In the genomic region with DNA sequence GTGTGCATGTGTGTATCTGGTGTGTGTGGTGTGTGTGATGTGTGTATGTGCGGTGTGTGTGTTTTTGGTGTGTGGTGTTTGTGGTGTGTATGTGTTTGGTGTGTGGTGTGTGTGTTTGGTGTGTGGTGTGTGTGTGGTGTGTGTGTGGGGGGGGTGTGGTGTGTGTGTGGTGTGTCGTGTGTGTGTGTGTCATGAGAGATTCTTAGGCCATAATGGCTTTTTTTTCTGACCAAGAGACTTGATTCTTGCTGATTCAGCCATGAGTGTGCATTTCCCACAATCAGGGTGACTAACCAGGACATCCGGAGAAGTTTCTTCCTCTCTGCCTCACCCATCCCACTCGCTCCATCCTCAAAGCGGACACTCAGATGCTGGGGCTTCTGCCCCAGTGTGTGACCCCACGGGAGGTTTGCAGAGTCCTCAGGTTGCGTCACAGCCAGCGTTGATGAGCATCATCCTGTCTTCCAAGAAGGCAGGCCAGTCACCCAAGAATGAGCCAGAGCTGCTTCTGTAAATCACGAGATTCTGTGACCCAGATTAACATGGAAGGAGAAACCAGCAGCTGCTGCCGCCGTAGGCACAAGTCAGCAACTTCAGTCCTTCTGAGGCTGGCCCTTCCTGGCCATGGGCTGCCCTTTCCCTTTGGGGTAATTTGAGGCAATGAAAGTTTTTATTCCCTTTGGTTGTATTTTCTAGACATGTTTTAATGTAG, we compare ENCODE assay signal across 1 cellular context.
TF ChIP-seq lines count a peak whose summit lies in the region.

No MANE protein-coding gene starts in this region.

TF ChIP-seq in K562, 482 proteins besides CTCF, POLR2A, EP300 and RAD21 (continued from another document and continues in another):
- TF ChIP-seq, protein P1, sequence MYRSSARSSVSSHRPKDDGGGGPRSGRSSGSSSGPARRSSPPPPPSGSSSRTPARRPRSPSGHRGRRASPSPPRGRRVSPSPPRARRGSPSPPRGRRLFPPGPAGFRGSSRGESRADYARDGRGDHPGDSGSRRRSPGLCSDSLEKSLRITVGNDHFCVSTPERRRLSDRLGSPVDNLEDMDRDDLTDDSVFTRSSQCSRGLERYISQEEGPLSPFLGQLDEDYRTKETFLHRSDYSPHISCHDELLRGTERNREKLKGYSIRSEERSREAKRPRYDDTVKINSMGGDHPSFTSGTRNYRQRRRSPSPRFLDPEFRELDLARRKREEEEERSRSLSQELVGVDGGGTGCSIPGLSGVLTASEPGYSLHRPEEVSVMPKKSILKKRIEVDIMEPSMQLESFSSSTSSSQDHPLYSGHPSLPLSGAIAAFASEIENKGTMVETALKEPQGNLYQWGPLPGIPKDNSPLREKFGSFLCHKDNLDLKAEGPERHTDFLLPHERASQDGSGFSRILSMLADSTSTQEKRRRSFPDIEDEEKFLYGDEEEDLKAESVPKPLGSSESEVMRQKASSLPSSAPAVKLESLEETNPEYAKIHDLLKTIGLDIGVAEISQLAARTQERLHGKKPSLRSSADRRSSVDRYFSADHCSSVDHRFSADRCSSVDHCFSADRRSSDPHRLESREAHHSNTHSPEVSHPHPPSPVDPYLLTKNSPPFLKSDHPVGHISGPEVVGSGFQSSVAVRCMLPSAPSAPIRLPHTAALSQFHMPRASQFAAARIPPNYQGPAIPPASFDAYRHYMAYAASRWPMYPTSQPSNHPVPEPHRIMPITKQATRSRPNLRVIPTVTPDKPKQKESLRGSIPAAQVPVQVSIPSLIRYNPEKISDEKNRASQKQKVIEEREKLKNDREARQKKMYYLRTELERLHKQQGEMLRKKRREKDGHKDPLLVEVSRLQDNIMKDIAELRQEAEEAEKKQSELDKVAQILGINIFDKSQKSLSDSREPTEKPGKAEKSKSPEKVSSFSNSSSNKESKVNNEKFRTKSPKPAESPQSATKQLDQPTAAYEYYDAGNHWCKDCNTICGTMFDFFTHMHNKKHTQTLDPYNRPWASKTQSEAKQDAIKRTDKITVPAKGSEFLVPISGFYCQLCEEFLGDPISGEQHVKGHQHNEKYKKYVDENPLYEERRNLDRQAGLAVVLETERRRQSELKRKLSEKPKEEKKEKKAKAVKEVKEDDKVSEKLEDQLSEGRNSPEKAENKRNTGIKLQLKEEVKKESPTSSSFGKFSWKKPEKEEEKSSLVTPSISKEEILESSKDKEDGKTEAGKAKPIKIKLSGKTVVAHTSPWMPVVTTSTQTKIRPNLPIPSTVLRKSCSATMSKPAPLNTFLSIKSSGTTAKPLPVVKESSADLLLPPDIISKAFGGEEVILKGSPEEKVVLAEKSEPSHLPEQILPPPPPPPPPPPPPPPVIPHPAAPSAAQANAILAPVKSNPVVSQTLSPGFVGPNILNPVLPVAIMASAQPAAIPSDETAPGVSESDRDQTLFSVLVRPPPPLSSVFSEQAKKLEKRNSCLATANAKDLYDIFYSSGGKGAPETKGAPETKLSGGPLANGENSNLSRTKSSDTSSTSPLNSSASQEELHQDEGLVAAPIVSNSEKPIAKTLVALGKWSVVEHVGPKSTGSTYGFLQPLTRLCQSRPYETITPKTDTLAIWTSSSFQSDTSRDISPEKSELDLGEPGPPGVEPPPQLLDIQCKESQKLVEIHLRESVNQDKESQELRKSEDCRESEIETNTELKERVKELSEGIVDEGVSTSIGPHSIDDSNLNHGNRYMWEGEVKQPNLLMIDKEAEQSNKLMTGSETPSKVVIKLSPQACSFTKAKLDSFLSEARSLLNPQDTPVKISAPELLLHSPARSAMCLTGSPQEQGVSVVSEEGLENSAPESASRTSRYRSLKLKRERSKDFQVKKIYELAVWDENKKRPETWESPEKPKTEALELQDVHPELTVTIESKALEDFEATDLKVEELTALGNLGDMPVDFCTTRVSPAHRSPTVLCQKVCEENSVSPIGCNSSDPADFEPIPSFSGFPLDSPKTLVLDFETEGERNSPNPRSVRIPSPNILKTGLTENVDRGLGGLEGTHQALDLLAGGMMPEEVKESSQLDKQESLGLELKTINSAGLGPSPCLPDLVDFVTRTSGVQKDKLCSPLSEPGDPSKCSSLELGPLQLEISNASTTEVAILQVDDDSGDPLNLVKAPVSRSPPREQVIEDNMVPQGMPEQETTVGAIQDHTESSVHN (IDR thresholded peaks at IDR 0.05; ENCODE audit: borderline replicate concordance in 1 of 2, low read depth in 1 of 2) = peak in 1 of 2 experiments; percentile 94; a peak in 2 of 4 replicates
- TF ChIP-seq, protein P2, sequence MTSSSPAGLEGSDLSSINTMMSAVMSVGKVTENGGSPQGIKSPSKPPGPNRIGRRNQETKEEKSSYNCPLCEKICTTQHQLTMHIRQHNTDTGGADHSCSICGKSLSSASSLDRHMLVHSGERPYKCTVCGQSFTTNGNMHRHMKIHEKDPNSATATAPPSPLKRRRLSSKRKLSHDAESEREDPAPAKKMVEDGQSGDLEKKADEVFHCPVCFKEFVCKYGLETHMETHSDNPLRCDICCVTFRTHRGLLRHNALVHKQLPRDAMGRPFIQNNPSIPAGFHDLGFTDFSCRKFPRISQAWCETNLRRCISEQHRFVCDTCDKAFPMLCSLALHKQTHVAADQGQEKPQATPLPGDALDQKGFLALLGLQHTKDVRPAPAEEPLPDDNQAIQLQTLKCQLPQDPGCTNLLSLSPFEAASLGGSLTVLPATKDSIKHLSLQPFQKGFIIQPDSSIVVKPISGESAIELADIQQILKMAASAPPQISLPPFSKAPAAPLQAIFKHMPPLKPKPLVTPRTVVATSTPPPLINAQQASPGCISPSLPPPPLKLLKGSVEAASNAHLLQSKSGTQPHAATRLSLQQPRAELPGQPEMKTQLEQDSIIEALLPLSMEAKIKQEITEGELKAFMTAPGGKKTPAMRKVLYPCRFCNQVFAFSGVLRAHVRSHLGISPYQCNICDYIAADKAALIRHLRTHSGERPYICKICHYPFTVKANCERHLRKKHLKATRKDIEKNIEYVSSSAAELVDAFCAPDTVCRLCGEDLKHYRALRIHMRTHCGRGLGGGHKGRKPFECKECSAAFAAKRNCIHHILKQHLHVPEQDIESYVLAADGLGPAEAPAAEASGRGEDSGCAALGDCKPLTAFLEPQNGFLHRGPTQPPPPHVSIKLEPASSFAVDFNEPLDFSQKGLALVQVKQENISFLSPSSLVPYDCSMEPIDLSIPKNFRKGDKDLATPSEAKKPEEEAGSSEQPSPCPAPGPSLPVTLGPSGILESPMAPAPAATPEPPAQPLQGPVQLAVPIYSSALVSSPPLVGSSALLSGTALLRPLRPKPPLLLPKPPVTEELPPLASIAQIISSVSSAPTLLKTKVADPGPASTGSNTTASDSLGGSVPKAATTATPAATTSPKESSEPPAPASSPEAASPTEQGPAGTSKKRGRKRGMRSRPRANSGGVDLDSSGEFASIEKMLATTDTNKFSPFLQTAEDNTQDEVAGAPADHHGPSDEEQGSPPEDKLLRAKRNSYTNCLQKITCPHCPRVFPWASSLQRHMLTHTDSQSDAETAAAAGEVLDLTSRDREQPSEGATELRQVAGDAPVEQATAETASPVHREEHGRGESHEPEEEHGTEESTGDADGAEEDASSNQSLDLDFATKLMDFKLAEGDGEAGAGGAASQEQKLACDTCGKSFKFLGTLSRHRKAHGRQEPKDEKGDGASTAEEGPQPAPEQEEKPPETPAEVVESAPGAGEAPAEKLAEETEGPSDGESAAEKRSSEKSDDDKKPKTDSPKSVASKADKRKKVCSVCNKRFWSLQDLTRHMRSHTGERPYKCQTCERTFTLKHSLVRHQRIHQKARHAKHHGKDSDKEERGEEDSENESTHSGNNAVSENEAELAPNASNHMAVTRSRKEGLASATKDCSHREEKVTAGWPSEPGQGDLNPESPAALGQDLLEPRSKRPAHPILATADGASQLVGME (CRISPR knock-in tag; IDR thresholded peaks at IDR 0.05) = no peak
- TF ChIP-seq SMAD4 (CRISPR knock-in tag; conservative IDR thresholded peaks at IDR 0.05) = 0 out of 2 replicates have a peak, but pooled peaks have one; percentile 55
- TF ChIP-seq ZC3H4 (CRISPR knock-in tag; IDR thresholded peaks at IDR 0.05; ENCODE audit: borderline replicate concordance) = no peak
- TF ChIP-seq, protein P3, sequence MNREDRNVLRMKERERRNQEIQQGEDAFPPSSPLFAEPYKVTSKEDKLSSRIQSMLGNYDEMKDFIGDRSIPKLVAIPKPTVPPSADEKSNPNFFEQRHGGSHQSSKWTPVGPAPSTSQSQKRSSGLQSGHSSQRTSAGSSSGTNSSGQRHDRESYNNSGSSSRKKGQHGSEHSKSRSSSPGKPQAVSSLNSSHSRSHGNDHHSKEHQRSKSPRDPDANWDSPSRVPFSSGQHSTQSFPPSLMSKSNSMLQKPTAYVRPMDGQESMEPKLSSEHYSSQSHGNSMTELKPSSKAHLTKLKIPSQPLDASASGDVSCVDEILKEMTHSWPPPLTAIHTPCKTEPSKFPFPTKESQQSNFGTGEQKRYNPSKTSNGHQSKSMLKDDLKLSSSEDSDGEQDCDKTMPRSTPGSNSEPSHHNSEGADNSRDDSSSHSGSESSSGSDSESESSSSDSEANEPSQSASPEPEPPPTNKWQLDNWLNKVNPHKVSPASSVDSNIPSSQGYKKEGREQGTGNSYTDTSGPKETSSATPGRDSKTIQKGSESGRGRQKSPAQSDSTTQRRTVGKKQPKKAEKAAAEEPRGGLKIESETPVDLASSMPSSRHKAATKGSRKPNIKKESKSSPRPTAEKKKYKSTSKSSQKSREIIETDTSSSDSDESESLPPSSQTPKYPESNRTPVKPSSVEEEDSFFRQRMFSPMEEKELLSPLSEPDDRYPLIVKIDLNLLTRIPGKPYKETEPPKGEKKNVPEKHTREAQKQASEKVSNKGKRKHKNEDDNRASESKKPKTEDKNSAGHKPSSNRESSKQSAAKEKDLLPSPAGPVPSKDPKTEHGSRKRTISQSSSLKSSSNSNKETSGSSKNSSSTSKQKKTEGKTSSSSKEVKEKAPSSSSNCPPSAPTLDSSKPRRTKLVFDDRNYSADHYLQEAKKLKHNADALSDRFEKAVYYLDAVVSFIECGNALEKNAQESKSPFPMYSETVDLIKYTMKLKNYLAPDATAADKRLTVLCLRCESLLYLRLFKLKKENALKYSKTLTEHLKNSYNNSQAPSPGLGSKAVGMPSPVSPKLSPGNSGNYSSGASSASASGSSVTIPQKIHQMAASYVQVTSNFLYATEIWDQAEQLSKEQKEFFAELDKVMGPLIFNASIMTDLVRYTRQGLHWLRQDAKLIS (CRISPR knock-in tag; IDR thresholded peaks at IDR 0.05) = 0 out of 2 replicates have a peak, but pooled peaks have one; percentile 38
- no peak for TF ChIP-seq ZNF143 (CRISPR knock-in tag; IDR thresholded peaks at IDR 0.05)
- TF ChIP-seq CAMTA2 (CRISPR knock-in tag; conservative IDR thresholded peaks at IDR 0.05) = no peak
- no peak for TF ChIP-seq RBM14 (IDR thresholded peaks at IDR 0.05; ENCODE audit: borderline replicate concordance, insufficient read depth, low read depth, low read length)
- TF ChIP-seq, protein P4, sequence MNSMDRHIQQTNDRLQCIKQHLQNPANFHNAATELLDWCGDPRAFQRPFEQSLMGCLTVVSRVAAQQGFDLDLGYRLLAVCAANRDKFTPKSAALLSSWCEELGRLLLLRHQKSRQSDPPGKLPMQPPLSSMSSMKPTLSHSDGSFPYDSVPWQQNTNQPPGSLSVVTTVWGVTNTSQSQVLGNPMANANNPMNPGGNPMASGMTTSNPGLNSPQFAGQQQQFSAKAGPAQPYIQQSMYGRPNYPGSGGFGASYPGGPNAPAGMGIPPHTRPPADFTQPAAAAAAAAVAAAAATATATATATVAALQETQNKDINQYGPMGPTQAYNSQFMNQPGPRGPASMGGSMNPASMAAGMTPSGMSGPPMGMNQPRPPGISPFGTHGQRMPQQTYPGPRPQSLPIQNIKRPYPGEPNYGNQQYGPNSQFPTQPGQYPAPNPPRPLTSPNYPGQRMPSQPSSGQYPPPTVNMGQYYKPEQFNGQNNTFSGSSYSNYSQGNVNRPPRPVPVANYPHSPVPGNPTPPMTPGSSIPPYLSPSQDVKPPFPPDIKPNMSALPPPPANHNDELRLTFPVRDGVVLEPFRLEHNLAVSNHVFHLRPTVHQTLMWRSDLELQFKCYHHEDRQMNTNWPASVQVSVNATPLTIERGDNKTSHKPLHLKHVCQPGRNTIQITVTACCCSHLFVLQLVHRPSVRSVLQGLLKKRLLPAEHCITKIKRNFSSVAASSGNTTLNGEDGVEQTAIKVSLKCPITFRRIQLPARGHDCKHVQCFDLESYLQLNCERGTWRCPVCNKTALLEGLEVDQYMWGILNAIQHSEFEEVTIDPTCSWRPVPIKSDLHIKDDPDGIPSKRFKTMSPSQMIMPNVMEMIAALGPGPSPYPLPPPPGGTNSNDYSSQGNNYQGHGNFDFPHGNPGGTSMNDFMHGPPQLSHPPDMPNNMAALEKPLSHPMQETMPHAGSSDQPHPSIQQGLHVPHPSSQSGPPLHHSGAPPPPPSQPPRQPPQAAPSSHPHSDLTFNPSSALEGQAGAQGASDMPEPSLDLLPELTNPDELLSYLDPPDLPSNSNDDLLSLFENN (IDR thresholded peaks at IDR 0.05; ENCODE audit: low read depth in 2 of 2, low read length in 2 of 2) = no peak
- TF ChIP-seq, protein P5, sequence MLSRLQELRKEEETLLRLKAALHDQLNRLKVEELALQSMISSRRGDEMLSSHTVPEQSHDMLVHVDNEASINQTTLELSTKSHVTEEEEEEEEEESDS (CRISPR knock-in tag; IDR thresholded peaks at IDR 0.05) = no peak
- TF ChIP-seq NCOA1 (IDR thresholded peaks at IDR 0.05; ENCODE audit: low read depth) = peak; percentile 69
- TF ChIP-seq, protein P6, sequence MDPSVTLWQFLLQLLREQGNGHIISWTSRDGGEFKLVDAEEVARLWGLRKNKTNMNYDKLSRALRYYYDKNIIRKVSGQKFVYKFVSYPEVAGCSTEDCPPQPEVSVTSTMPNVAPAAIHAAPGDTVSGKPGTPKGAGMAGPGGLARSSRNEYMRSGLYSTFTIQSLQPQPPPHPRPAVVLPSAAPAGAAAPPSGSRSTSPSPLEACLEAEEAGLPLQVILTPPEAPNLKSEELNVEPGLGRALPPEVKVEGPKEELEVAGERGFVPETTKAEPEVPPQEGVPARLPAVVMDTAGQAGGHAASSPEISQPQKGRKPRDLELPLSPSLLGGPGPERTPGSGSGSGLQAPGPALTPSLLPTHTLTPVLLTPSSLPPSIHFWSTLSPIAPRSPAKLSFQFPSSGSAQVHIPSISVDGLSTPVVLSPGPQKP (CRISPR knock-in tag; IDR thresholded peaks at IDR 0.05) = no peak
- TF ChIP-seq SMC3 (conservative IDR thresholded peaks at IDR 0.05; ENCODE audit: insufficient read depth, low read depth, low read length) = no peak
- TF ChIP-seq, protein P7, sequence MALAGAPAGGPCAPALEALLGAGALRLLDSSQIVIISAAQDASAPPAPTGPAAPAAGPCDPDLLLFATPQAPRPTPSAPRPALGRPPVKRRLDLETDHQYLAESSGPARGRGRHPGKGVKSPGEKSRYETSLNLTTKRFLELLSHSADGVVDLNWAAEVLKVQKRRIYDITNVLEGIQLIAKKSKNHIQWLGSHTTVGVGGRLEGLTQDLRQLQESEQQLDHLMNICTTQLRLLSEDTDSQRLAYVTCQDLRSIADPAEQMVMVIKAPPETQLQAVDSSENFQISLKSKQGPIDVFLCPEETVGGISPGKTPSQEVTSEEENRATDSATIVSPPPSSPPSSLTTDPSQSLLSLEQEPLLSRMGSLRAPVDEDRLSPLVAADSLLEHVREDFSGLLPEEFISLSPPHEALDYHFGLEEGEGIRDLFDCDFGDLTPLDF (CRISPR knock-in tag; IDR thresholded peaks at IDR 0.05) = no peak
- TF ChIP-seq, protein P8, sequence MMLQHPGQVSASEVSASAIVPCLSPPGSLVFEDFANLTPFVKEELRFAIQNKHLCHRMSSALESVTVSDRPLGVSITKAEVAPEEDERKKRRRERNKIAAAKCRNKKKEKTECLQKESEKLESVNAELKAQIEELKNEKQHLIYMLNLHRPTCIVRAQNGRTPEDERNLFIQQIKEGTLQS (IDR thresholded peaks at IDR 0.05) = peak; percentile 98
- TF ChIP-seq, protein P8 (CRISPR knock-in tag; conservative IDR thresholded peaks at IDR 0.05) = no peak
- TF ChIP-seq, protein P9, sequence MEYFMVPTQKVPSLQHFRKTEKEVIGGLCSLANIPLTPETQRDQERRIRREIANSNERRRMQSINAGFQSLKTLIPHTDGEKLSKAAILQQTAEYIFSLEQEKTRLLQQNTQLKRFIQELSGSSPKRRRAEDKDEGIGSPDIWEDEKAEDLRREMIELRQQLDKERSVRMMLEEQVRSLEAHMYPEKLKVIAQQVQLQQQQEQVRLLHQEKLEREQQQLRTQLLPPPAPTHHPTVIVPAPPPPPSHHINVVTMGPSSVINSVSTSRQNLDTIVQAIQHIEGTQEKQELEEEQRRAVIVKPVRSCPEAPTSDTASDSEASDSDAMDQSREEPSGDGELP (CRISPR knock-in tag; IDR thresholded peaks at IDR 0.05; ENCODE audit: borderline replicate concordance) = peak; percentile 76; the same call in 1 of the 2 replicates
